2 cellular contexts compared by ENCODE assay signal in genomic region chr18:22455425-22456150, GRCh38.
A peak's percentile ranks its signal among the peaks of the same experiment; 100 is the strongest.
TF ChIP-seq lines count a peak whose summit lies in the region.

No MANE protein-coding gene starts in this region.

TF ChIP-seq in HEK293, 187 proteins besides CTCF, POLR2A, EP300 and RAD21 (continued from another document and continues in another):
- TF ChIP-seq ZNF366 (tag by site-specific recombination; conservative IDR thresholded peaks at IDR 0.05) (peak; percentile 47; the same call in 1 of the 2 replicates), PRDM4 (tag by site-specific recombination; IDR thresholded peaks at IDR 0.05) (no peak), ZNF558 (tag by site-specific recombination; IDR thresholded peaks at IDR 0.05) (no peak), ZNF10 (tag by site-specific recombination; IDR thresholded peaks at IDR 0.05) (no peak), ZSCAN5A (tag by site-specific recombination; IDR thresholded peaks at IDR 0.05) (no peak), ZNF544 (tag by site-specific recombination; IDR thresholded peaks at IDR 0.05) (no peak), ZNF19 (tag by site-specific recombination; IDR thresholded peaks at IDR 0.05; ENCODE audit: low read depth) (no peak), KLF9 (tag by site-specific recombination; IDR thresholded peaks at IDR 0.05; ENCODE audit: low read depth) (no peak), ZNF311 (tag by site-specific recombination; IDR thresholded peaks at IDR 0.05; ENCODE audit: borderline replicate concordance) (no peak), KLF7 (tag by site-specific recombination; IDR thresholded peaks at IDR 0.05; ENCODE audit: borderline replicate concordance) (no peak), SALL2 (tag by site-specific recombination; IDR thresholded peaks at IDR 0.05; ENCODE audit: borderline replicate concordance) (no peak), ZFHX2 (tag by site-specific recombination; conservative IDR thresholded peaks at IDR 0.05) (peak; percentile 68), HOXA7 (CRISPR knock-in tag; IDR thresholded peaks at IDR 0.05; ENCODE audit: borderline replicate concordance) (no peak), ZNF350 (tag by site-specific recombination; IDR thresholded peaks at IDR 0.05) (no peak), ZNF701 (tag by site-specific recombination; IDR thresholded peaks at IDR 0.05) (no peak), ZNF114 (tag by site-specific recombination; IDR thresholded peaks at IDR 0.05) (no peak), ZNF18 (tag by site-specific recombination; IDR thresholded peaks at IDR 0.05) (no peak), ZNF600 (tag by site-specific recombination; IDR thresholded peaks at IDR 0.05) (peak; percentile 93), ZNF324 (tag by site-specific recombination; IDR thresholded peaks at IDR 0.05) (no peak)
- TF ChIP-seq, protein P1, sequence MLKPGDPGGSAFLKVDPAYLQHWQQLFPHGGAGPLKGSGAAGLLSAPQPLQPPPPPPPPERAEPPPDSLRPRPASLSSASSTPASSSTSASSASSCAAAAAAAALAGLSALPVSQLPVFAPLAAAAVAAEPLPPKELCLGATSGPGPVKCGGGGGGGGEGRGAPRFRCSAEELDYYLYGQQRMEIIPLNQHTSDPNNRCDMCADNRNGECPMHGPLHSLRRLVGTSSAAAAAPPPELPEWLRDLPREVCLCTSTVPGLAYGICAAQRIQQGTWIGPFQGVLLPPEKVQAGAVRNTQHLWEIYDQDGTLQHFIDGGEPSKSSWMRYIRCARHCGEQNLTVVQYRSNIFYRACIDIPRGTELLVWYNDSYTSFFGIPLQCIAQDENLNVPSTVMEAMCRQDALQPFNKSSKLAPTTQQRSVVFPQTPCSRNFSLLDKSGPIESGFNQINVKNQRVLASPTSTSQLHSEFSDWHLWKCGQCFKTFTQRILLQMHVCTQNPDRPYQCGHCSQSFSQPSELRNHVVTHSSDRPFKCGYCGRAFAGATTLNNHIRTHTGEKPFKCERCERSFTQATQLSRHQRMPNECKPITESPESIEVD (tag by site-specific recombination; IDR thresholded peaks at IDR 0.05): no peak
- TF ChIP-seq, protein P2, sequence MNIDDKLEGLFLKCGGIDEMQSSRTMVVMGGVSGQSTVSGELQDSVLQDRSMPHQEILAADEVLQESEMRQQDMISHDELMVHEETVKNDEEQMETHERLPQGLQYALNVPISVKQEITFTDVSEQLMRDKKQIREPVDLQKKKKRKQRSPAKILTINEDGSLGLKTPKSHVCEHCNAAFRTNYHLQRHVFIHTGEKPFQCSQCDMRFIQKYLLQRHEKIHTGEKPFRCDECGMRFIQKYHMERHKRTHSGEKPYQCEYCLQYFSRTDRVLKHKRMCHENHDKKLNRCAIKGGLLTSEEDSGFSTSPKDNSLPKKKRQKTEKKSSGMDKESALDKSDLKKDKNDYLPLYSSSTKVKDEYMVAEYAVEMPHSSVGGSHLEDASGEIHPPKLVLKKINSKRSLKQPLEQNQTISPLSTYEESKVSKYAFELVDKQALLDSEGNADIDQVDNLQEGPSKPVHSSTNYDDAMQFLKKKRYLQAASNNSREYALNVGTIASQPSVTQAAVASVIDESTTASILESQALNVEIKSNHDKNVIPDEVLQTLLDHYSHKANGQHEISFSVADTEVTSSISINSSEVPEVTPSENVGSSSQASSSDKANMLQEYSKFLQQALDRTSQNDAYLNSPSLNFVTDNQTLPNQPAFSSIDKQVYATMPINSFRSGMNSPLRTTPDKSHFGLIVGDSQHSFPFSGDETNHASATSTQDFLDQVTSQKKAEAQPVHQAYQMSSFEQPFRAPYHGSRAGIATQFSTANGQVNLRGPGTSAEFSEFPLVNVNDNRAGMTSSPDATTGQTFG (tag by site-specific recombination; IDR thresholded peaks at IDR 0.05; ENCODE audit: borderline replicate concordance): no peak

TF ChIP-seq in K562, 482 proteins besides CTCF, POLR2A, EP300 and RAD21:
- TF ChIP-seq HBP1 (CRISPR knock-in tag; IDR thresholded peaks at IDR 0.05) (0 out of 2 replicates have a peak, but pooled peaks have one; percentile 40), ZNF184 (CRISPR knock-in tag; IDR thresholded peaks at IDR 0.05) (no peak), ZNF444 (CRISPR knock-in tag; IDR thresholded peaks at IDR 0.05) (no peak), RBM39 (optimal IDR thresholded peaks at IDR 0.05; ENCODE audit: low read depth, low read length) (no peak), TFAM (CRISPR knock-in tag; conservative IDR thresholded peaks at IDR 0.05) (no peak), SOX6 (IDR thresholded peaks at IDR 0.05) (0 out of 2 replicates have a peak, but pooled peaks have one; percentile 18), ATF7 (IDR thresholded peaks at IDR 0.05) (peak; percentile 46; the same call in 1 of the 2 replicates), ZNF785 (CRISPR knock-in tag; IDR thresholded peaks at IDR 0.05) (no peak), MED1 (CRISPR knock-in tag; IDR thresholded peaks at IDR 0.05; ENCODE audit: borderline replicate concordance) (no peak), NFRKB (IDR thresholded peaks at IDR 0.05; ENCODE audit: low read depth) (no peak), ZNF316 (IDR thresholded peaks at IDR 0.05) (0 out of 2 replicates have a peak, but pooled peaks have one; percentile 16), MAFG (tag; conservative IDR thresholded peaks at IDR 0.05) (0 out of 2 replicates have a peak, but pooled peaks have one; percentile 11), MTA2 (IDR thresholded peaks at IDR 0.05; ENCODE audit: low read depth) (no peak), EGR1 (conservative IDR thresholded peaks at IDR 0.05) (peak; percentile 80)
- TF ChIP-seq, protein P3, sequence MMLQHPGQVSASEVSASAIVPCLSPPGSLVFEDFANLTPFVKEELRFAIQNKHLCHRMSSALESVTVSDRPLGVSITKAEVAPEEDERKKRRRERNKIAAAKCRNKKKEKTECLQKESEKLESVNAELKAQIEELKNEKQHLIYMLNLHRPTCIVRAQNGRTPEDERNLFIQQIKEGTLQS (IDR thresholded peaks at IDR 0.05): peak; percentile 57
- TF ChIP-seq, protein P3 (CRISPR knock-in tag; conservative IDR thresholded peaks at IDR 0.05): no peak
- TF ChIP-seq, protein P4, sequence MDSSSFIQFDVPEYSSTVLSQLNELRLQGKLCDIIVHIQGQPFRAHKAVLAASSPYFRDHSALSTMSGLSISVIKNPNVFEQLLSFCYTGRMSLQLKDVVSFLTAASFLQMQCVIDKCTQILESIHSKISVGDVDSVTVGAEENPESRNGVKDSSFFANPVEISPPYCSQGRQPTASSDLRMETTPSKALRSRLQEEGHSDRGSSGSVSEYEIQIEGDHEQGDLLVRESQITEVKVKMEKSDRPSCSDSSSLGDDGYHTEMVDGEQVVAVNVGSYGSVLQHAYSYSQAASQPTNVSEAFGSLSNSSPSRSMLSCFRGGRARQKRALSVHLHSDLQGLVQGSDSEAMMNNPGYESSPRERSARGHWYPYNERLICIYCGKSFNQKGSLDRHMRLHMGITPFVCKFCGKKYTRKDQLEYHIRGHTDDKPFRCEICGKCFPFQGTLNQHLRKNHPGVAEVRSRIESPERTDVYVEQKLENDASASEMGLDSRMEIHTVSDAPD (CRISPR knock-in tag; IDR thresholded peaks at IDR 0.05): no peak
